23 cellular contexts compared by ENCODE assay signal in genomic region chr18:11047817-11048216, GRCh38.
"Had no signal": no experiment of that assay in that cellular context is flagged by ENCODE, and none has a peak within 500 bp of the region (broad histone marks: within the 10 kb centered on the region; RNA-seq: fewer than 3 reads in every experiment).

No MANE protein-coding gene starts in this region.

- DNase-seq: activated CD4-positive, alpha-beta memory T cell treated with anti-CD3 and anti-CD28 coated beads for 36 hours; activated CD4-positive, alpha-beta T cell treated with anti-CD3 and anti-CD28 coated beads for 4 hours; activated CD8-positive, alpha-beta memory T cell treated with anti-CD3 and anti-CD28 coated beads, Interleukin-2, amount 50 U/mL, for 4 hours; activated T-cell treated with anti-CD3 and anti-CD28 coated beads, Interleukin-2, amount 50 U/mL, for 1 hour; body of pancreas; cerebellar nuclear complex; foreskin fibroblast; heart right ventricle; kidney glomerular epithelial cell; left ventricle myocardium inferior; natural killer cell; occipital lobe; right lobe of liver; stimulated activated CD4-positive, alpha-beta T cell treated with anti-CD3 and anti-CD28 coated beads, Interleukin-2, amount 100 ng/mL, for 48 hours; stimulated activated naive CD4-positive, alpha-beta T cell treated with Interleukin-2 at 50 U/mL for 16 hours; T-helper 1 cell had no signal

- H3K27me3 ChIP-seq: body of pancreas, neural progenitor cell, right lobe of liver, tibial nerve had no signal

- H3K36me3 ChIP-seq: heart right ventricle, left ventricle myocardium inferior, neural progenitor cell, right lobe of liver, tibial nerve had no signal

- H3K4me3 Mint-ChIP-seq: activated CD4-positive, alpha-beta memory T cell treated with anti-CD3 and anti-CD28 coated beads for 36 hours; activated naive CD4-positive, alpha-beta T cell treated with anti-CD3 and anti-CD28 coated beads, Interleukin-2, amount 50 U/mL, for 24 hours; natural killer cell; neural progenitor cell had no signal

- H3K27ac Mint-ChIP-seq: activated CD4-positive, alpha-beta memory T cell treated with anti-CD3 and anti-CD28 coated beads for 36 hours; activated naive CD4-positive, alpha-beta T cell treated with anti-CD3 and anti-CD28 coated beads, Interleukin-2, amount 50 U/mL, for 24 hours; natural killer cell; neural progenitor cell had no signal

- H3K9me3 ChIP-seq: body of pancreas, left ventricle myocardium inferior, right lobe of liver, tibial nerve had no signal

- H3K36me3 Mint-ChIP-seq: activated CD4-positive, alpha-beta memory T cell treated with anti-CD3 and anti-CD28 coated beads for 36 hours; activated naive CD4-positive, alpha-beta T cell treated with anti-CD3 and anti-CD28 coated beads, Interleukin-2, amount 50 U/mL, for 24 hours; natural killer cell had no signal

- H3K9ac ChIP-seq: neural progenitor cell had no signal

- H3K4me2 ChIP-seq: neural progenitor cell had no signal

- H3K27ac ChIP-seq: body of pancreas, coronary artery, heart right ventricle, left ventricle myocardium inferior, neural progenitor cell, right lobe of liver, tibial nerve, VCaP had no signal

- H3K9me3 Mint-ChIP-seq: activated CD4-positive, alpha-beta memory T cell treated with anti-CD3 and anti-CD28 coated beads for 36 hours; activated naive CD4-positive, alpha-beta T cell treated with anti-CD3 and anti-CD28 coated beads, Interleukin-2, amount 50 U/mL, for 24 hours; natural killer cell had no signal

- H2AFZ ChIP-seq: neural progenitor cell had no signal

- H3K4me1 ChIP-seq: body of pancreas, heart right ventricle, left ventricle myocardium inferior, neural progenitor cell had no signal

- H3K4me1 Mint-ChIP-seq: activated naive CD4-positive, alpha-beta T cell treated with anti-CD3 and anti-CD28 coated beads, Interleukin-2, amount 50 U/mL, for 24 hours; natural killer cell had no signal

- FAIRE-seq: endothelial cell of umbilical vein, TTC549 had no signal

- H3K4me3 ChIP-seq: body of pancreas, coronary artery, heart right ventricle, left ventricle myocardium inferior, neural progenitor cell, right lobe of liver, tibial nerve had no signal

- H3K27me3 Mint-ChIP-seq: activated naive CD4-positive, alpha-beta T cell treated with anti-CD3 and anti-CD28 coated beads, Interleukin-2, amount 50 U/mL, for 24 hours had no signal

- ATAC-seq: body of pancreas, natural killer cell, right lobe of liver had no signal
